Comparison of ENCODE assay signal across 10 cellular contexts in genomic region chr11:65781962-65782815, GRCh38. TPM values are rescaled to one million over a fixed set of nuclear protein-coding genes. Genes with fewer than 3 reads are reported as not detected.
DNase-seq lines count a peak whose midpoint lies in the region; ATAC-seq, FAIRE-seq and TF ChIP-seq lines count a peak whose summit lies in the region.
"Had no signal": no experiment of that assay in that cellular context is flagged by ENCODE, and none has a peak within 500 bp of the region (broad histone marks: within the 10 kb centered on the region; RNA-seq: fewer than 3 reads in every experiment).

No MANE protein-coding gene starts in this region.

- H3K9me3 ChIP-seq in NT2/D1 (ENCODE audit: insufficient read depth, low read length) = peaks cover 18% of the 10 kb centered on the region; the same call in 1 of the 2 replicates
- no peaks in the 10 kb centered on the region for H3K9me3 ChIP-seq in esophagus (ENCODE audit: control insufficient read depth in 2 of 2, insufficient read depth in 1 of 2, low read depth in 1 of 2, low read length in 1 of 2)
- H3K9me3 ChIP-seq in prostate gland = no peaks in the 10 kb centered on the region

- H3K27me3 ChIP-seq in NT2/D1 (ENCODE audit: insufficient read depth, insufficient read length) = peaks cover 51% of the 10 kb centered on the region
- H3K27me3 ChIP-seq in esophagus (ENCODE audit: control insufficient read depth in 1 of 2, insufficient read depth in 2 of 2, low read length in 2 of 2) = no peaks in the 10 kb centered on the region
- no peaks in the 10 kb centered on the region for H3K27me3 ChIP-seq in prostate gland (replicated peaks; ENCODE audit: insufficient read depth)

- FAIRE-seq in D721Med (lab: Jason Lieb, UNC) = no peak
- FAIRE-seq: GM18507 had no signal

- H3K4me3 ChIP-seq in NT2/D1 (ENCODE audit: insufficient read length, low read depth) (peak overlapping the region; percentile 38), esophagus (ENCODE audit: low read depth in 1 of 2, low read length in 2 of 2) (peak overlapping the region in 1 of 2 donors; percentile 78), prostate gland (no peak overlapping the region)

- no peak for TF ChIP-seq POLR2A in prostate gland (IDR thresholded peaks at IDR 0.05)

- peak; percentile 12 for DNase-seq in D721Med (ENCODE audit: insufficient read length, low spot score)
- DNase-seq in NT2/D1 (ENCODE audit: low read depth, low spot score) = no peak
- no peak for DNase-seq in prostate gland (ENCODE audit: low spot score)
- DNase-seq in NCI-H446 treated with DMSO at 0.1 percent for 48 hours (lab: John Stamatoyannopoulos, UW) = no peak
- DNase-seq: DMS79 had no signal

- 70 to 78% methylated on average over 13 of the region's 13 CpGs for WGBS in esophagus, 2 donors
- 72% methylated on average over 13 of the region's 13 CpGs for WGBS in prostate gland

- TF ChIP-seq CTCF in D721Med (IDR thresholded peaks at IDR 0.05; ENCODE audit: insufficient read depth, missing control alignments) (no peak), prostate gland (IDR thresholded peaks at IDR 0.05) (no peak)

- H3K27ac ChIP-seq in esophagus (ENCODE audit: low read depth in 2 of 2, low read length in 1 of 2) (peak overlapping the region; percentile 77 to 89), prostate gland (peak overlapping the region; percentile 72 to 80)

- peaks cover 26% of the 10 kb centered on the region for H3K36me3 ChIP-seq in NT2/D1 (ENCODE audit: insufficient read depth, insufficient read length, low read length)
- peaks cover 0 to 18% of the 10 kb centered on the region in 2 donors for H3K36me3 ChIP-seq in esophagus (ENCODE audit: control insufficient read depth in 2 of 2, insufficient read depth in 2 of 2, low read length in 1 of 2)
- H3K36me3 ChIP-seq in prostate gland = peaks cover 0 to 7% of the 10 kb centered on the region in 2 donors

- H3K9ac ChIP-seq in NT2/D1 (ENCODE audit: insufficient read length, low read depth) = no peak overlapping the region

- intact Hi-C loops in prostate gland (cut with DNase I) = loop anchor here (2.0 to 5.0 kb wide), 2 partner anchors 37 to 70 kb away; partner anchors contain the start of gene KAT5

- ATAC-seq in GM21526 (IDR thresholded peaks at IDR 0.05; ENCODE audit: low FRiP score, unreplicated experiment) (no peak), HG02885 (IDR thresholded peaks at IDR 0.05; ENCODE audit: poor library complexity, unreplicated experiment) (no peak)

- H3K4me1 ChIP-seq in NT2/D1 (ENCODE audit: insufficient read depth, insufficient read length) (peaks cover 20% of the 10 kb centered on the region), esophagus (ENCODE audit: control insufficient read depth in 2 of 2, insufficient read depth in 2 of 2, low read length in 1 of 2) (peaks cover 19 to 37% of the 10 kb centered on the region in 2 donors), prostate gland (replicated peaks) (peaks cover 13% of the 10 kb centered on the region)

RNA-seq across cellular contexts. Expression of gene AP5B1, which starts 1.4 kb away (rescaled TPM):
- 10 to 100 TPM; 10.1 to 10.9 TPM for polyA plus RNA-seq in esophagus
- 10 to 100 TPM; 15.4 to 18.8 TPM for total RNA-seq in prostate gland

RNA-seq across cellular contexts. Expression of gene OVOL1, which starts 4.7 kb away (rescaled TPM):
- polyA plus RNA-seq in esophagus = 10 to 100 TPM; 38.2 to 49.9 TPM
- total RNA-seq in prostate gland = 1 to 10 TPM; 2.7 to 8.5 TPM

RNA-seq across cellular contexts. Expression of gene SNX32, which starts 51.6 kb away (rescaled TPM):
- under 1 TPM; 0.15 to 0.47 TPM for polyA plus RNA-seq in esophagus
- under 1 TPM in 1 of 2 donors, not detected in 1; 0.91 TPM for total RNA-seq in prostate gland
- total RNA-seq: left lobe of liver had no signal
